In genomic region chr19:29667941-29668340, GRCh38 we compare ENCODE assay signal across 10 cellular contexts. TPM values are rescaled to one million over a fixed set of nuclear protein-coding genes. Genes with fewer than 3 reads are reported as not detected.
DNase-seq lines count a peak whose midpoint lies in the region; ATAC-seq and TF ChIP-seq lines count a peak whose summit lies in the region.
"Had no signal": no experiment of that assay in that cellular context is flagged by ENCODE, and none has a peak within 500 bp of the region (broad histone marks: within the 10 kb centered on the region; RNA-seq: fewer than 3 reads in every experiment).

No MANE protein-coding gene starts in this region.

- H3K36me3 ChIP-seq in HEK293 (ENCODE audit: control insufficient read depth in 2 of 2, insufficient read depth in 1 of 2, low read length in 2 of 2) (peaks cover 0 to 4% of the 10 kb centered on the region in 2 experiments; a peak in 1 of 3 replicates), duodenal mucosa (ENCODE audit: control insufficient read depth in 1 of 2, insufficient read depth in 2 of 2, low read length in 2 of 2) (no peaks in the 10 kb centered on the region), PC-9 (ENCODE audit: low read depth) (peaks cover 16% of the 10 kb centered on the region; the same call in 1 of the 2 replicates)

- H3K9me2 ChIP-seq in PC-9 (ENCODE audit: insufficient read depth): no peaks in the 10 kb centered on the region

- H3K36me3 Mint-ChIP-seq in activated B cell treated with CpG ODN at 0.5 μM for 24 hours (ENCODE audit: low read depth): no peaks in the 10 kb centered on the region

- peaks cover 71% of the 10 kb centered on the region for H3K79me2 ChIP-seq in PC-9 (ENCODE audit: low read depth)

- ATAC-seq in activated B cell treated with CpG ODN at 0.5 μM for 24 hours (ENCODE audit: low read depth) (no peak), GM21825 (IDR thresholded peaks at IDR 0.05; ENCODE audit: unreplicated experiment) (no peak)
- ATAC-seq: left lobe of liver had no signal

- H3K4me1 ChIP-seq in HEK293 (ENCODE audit: control insufficient read depth, insufficient read depth, low read length) (peaks cover 46% of the 10 kb centered on the region), duodenal mucosa (ENCODE audit: control insufficient read depth in 1 of 2, insufficient read depth in 2 of 2, low read length in 2 of 2) (peaks cover 10 to 35% of the 10 kb centered on the region in 2 donors), PC-9 (replicated peaks; ENCODE audit: insufficient read depth) (peaks cover 70% of the 10 kb centered on the region)

- peak overlapping the region; percentile 15 for H3K4me3 Mint-ChIP-seq in activated B cell treated with CpG ODN at 0.5 μM for 24 hours

- no peak overlapping the region for H3K9ac ChIP-seq in duodenal mucosa (ENCODE audit: low read depth in 1 of 2, low read length in 2 of 2)

- no peak overlapping the region for H3K4me2 ChIP-seq in PC-9

- H3K4me1 Mint-ChIP-seq in activated B cell treated with CpG ODN at 0.5 μM for 24 hours: peaks cover 61% of the 10 kb centered on the region

- peaks cover 69% of the 10 kb centered on the region for H3F3A ChIP-seq in PC-9 (ENCODE audit: insufficient read depth, low read depth)

- POLR2A ChIA-PET in HEK293 (lab: Yijun Ruan, JAX) (interaction anchor here (1.3 to 4.7 kb wide), 3 partner anchors 19 to 62 kb away, joined by 3 to 37 read pairs (median 4); partner anchors contain the start of gene POP4), activated B cell treated with CpG ODN at 0.5 μM for 24 hours (lab: Charles Lee) (interaction anchor here (4.7 kb wide), 1 partner anchor 62 kb away, joined by 62 read pairs; the partner anchor contains the start of gene POP4), PC-9 (lab: Charles Lee; ENCODE audit: unreplicated experiment) (interaction anchor here (0.6 kb wide), 1 partner anchor 62 kb away, joined by 14 read pairs; the partner anchor contains the start of gene POP4)

- DNase-seq in activated B cell treated with CpG ODN at 0.5 μM for 24 hours (no peak), PC-9 (no peak), NCI-H446 treated with DMSO at 0.1 percent for 48 hours (lab: John Stamatoyannopoulos, UW) (no peak), 8988T (no peak)
- peak; percentile 42 for DNase-seq in stimulated activated naive CD4-positive, alpha-beta T cell treated with Interleukin-2 at 50 U/mL for 16 hours (lab: John Stamatoyannopoulos, UW)
- DNase-seq: NCI-H1436 had no signal

- H3K27me3 ChIP-seq in duodenal mucosa (ENCODE audit: control insufficient read depth in 1 of 2, insufficient read depth in 2 of 2, low read length in 2 of 2) (no peaks in the 10 kb centered on the region), PC-9 (ENCODE audit: insufficient read depth, low read depth) (no peaks in the 10 kb centered on the region)

- H2AFZ ChIP-seq in PC-9: no peak overlapping the region

- intact Hi-C loops in activated B cell treated with CpG ODN at 0.5 μM for 24 hours (cut with micrococcal nuclease) (no loop called here), PC-9 (cut with micrococcal nuclease; ENCODE audit: unreplicated experiment) (no loop called here)

- H3K9me3 ChIP-seq in HEK293 (ENCODE audit: control insufficient read depth, insufficient read depth, low read depth, low read length) (no peaks in the 10 kb centered on the region), duodenal mucosa (ENCODE audit: control insufficient read depth in 1 of 2, low read length in 2 of 2) (no peaks in the 10 kb centered on the region), PC-9 (ENCODE audit: insufficient read depth, low read depth) (no peaks in the 10 kb centered on the region)

- peaks cover 25% of the 10 kb centered on the region for H4K20me1 ChIP-seq in PC-9 (ENCODE audit: insufficient read depth)

- H3K4me3 ChIP-seq in HEK293 (ENCODE audit: low read depth, low read length) (no peak overlapping the region), duodenal mucosa (ENCODE audit: low read depth in 1 of 2, low read length in 2 of 2) (peak overlapping the region in 1 of 2 donors; percentile 16), PC-9 (no peak overlapping the region)

- BruUV-seq in PC-9 (replicated peaks; lab: Mats Ljungman, UMichigan): no TSS peak

- TF ChIP-seq CTCF in HEK293 (tag by site-specific recombination; IDR thresholded peaks at IDR 0.05): no peak; the same call in 1 of the 2 replicates
- no peak for TF ChIP-seq CTCF in activated B cell treated with CpG ODN at 0.5 μM for 24 hours (IDR thresholded peaks at IDR 0.05)
- TF ChIP-seq CTCF in PC-9 (conservative IDR thresholded peaks at IDR 0.05): no peak

- H3K27ac Mint-ChIP-seq in activated B cell treated with CpG ODN at 0.5 μM for 24 hours: peak overlapping the region; percentile 30

- CTCF ChIA-PET in HEK293 (lab: Yijun Ruan, JAX): interaction anchor here (0.5 to 11.0 kb wide), 9 partner anchors 20 to 421 kb away, joined by 3 to 105 read pairs (median 4); partner anchors contain the start of genes C19orf12 and POP4
- CTCF ChIA-PET in activated B cell treated with CpG ODN at 0.5 μM for 24 hours (lab: Charles Lee): interaction anchor here (0.8 to 2.5 kb wide), 5 partner anchors 13 to 58 kb away, joined by 4 to 12 read pairs (median 4); no protein-coding TSS in a partner anchor
- CTCF ChIA-PET in PC-9 (lab: Charles Lee): no interaction called here

- H3K27me3 Mint-ChIP-seq in activated B cell treated with CpG ODN at 0.5 μM for 24 hours: no peaks in the 10 kb centered on the region

- no peak overlapping the region; the same call in 1 of the 2 replicates for H3K27ac ChIP-seq in HEK293 (ENCODE audit: extremely low read depth, low read depth, low read length)
- H3K27ac ChIP-seq in duodenal mucosa (ENCODE audit: low read depth, low read length): peak overlapping the region; percentile 42
- no peak overlapping the region for H3K27ac ChIP-seq in PC-9

- no peaks in the 10 kb centered on the region for H3K9me3 Mint-ChIP-seq in activated B cell treated with CpG ODN at 0.5 μM for 24 hours

TF ChIP-seq in HEK293, 187 proteins besides CTCF, POLR2A, EP300 and RAD21:
- TF ChIP-seq HOXA7 (CRISPR knock-in tag; IDR thresholded peaks at IDR 0.05; ENCODE audit: borderline replicate concordance) (no peak), ZNF785 (tag by site-specific recombination; IDR thresholded peaks at IDR 0.05) (no peak), PATZ1 (tag by site-specific recombination; IDR thresholded peaks at IDR 0.05) (0 out of 2 replicates have a peak, but pooled peaks have one; percentile 14), GLIS2 (tag by site-specific recombination; IDR thresholded peaks at IDR 0.05) (peak; percentile 43; the same call in 1 of the 2 replicates), ZBTB17 (tag by site-specific recombination; IDR thresholded peaks at IDR 0.05) (peak; percentile 32; the same call in 1 of the 2 replicates), ZNF777 (tag by site-specific recombination; IDR thresholded peaks at IDR 0.05; ENCODE audit: borderline replicate concordance) (no peak)

RNA-seq across cellular contexts. Expression of gene PLEKHF1, which starts 2.7 kb away (rescaled TPM):
- total RNA-seq in activated B cell treated with CpG ODN at 0.5 μM for 24 hours (5.5 and 5.8 TPM in 2 replicates), PC-9 (2021) (16.0 and 18.0 TPM in 2 replicates)

RNA-seq across cellular contexts. Expression of gene C19orf12, which starts 47.1 kb away (rescaled TPM):
- total RNA-seq in activated B cell treated with CpG ODN at 0.5 μM for 24 hours (21.1 and 21.6 TPM in 2 replicates), PC-9 (2021) (14.8 and 15.4 TPM in 2 replicates)
